ENCODE assay signal across 9 cellular contexts in the genomic region with DNA sequence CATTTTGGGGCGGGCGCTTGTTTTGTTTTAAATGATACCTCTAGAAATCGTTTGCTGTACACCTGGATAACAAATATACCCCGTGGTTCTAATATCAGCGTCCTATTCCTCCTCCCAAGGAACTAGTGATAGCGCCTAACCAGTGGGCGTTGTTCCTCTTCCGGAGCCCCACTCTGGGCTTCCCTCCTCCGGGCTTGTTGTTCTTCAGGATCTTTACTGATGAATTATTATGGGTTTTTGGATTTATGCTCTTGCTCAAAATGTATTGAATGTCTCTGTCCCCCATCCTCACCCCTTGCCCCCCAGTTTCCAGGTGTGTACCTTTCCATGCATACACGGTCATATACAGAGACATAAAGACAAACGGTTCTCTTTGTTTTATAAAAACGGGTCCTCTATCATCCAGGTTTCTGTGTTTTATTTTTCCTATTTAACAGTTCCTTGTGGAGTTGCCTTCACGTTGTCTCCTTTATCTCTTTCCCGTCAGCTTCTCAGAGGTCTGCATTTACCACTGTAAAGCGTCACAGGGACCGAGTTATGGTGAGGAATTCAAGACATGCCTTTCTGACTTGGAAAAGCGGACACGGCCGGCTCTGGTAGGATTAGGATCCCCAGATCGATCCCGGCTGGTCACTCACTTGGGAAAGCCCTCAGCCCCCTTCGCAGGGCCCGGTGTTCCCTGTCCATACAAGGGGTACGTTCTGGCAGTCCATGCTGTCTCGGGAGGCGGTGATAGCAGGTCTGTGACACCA. TPM values are rescaled to one million over a fixed set of nuclear protein-coding genes. Genes with fewer than 3 reads are reported as not detected.
DNase-seq lines count a peak whose midpoint lies in the region; ATAC-seq and TF ChIP-seq lines count a peak whose summit lies in the region.
"Had no signal": no experiment of that assay in that cellular context is flagged by ENCODE, and none has a peak within 500 bp of the region (broad histone marks: within the 10 kb centered on the region; RNA-seq: fewer than 3 reads in every experiment).

No MANE protein-coding gene starts in this region.

- H3K9me3 ChIP-seq in SJSA1 (replicated peaks): no peaks in the 10 kb centered on the region

- H3K4me1 ChIP-seq in SJSA1 (replicated peaks): peaks cover 50% of the 10 kb centered on the region

- peak overlapping the region; percentile 82 for H3K4me3 ChIP-seq in SJSA1
- H3K4me3 ChIP-seq in fibroblast of pulmonary artery (replicated peaks; ENCODE audit: low read depth, low read length): peak overlapping the region; percentile 67

- H3K27me3 ChIP-seq in SJSA1 (replicated peaks): no peaks in the 10 kb centered on the region

- no peak for TF ChIP-seq CTCF in fibroblast of pulmonary artery (IDR thresholded peaks at IDR 0.05; ENCODE audit: low read length, missing control alignments)

- H3K27ac ChIP-seq in SJSA1: 0 out of 2 replicates have a peak overlapping the region, but pooled peaks have one; percentile 57
- H3K27ac ChIP-seq: KMS-11 had no signal

- peaks cover 14% of the 10 kb centered on the region for H3K36me3 ChIP-seq in SJSA1

- peak; percentile 29 for DNase-seq in EH (ENCODE audit: low read depth)
- DNase-seq in SJSA1 (ENCODE audit: low read depth in 1 of 2, low spot score in 2 of 2): no peak
- no peak for DNase-seq in fibroblast of pulmonary artery (ENCODE audit: low read depth)
- peak; percentile 51 for DNase-seq in renal cortical epithelial cell (ENCODE audit: low read depth)
- DNase-seq in HuH-7 (ENCODE audit: low spot score): no peak
- DNase-seq in HCEC 1CT: no peak

- ATAC-seq in HG02970 (IDR thresholded peaks at IDR 0.05; ENCODE audit: low FRiP score, unreplicated experiment) (no peak), GM19467 (IDR thresholded peaks at IDR 0.05; ENCODE audit: unreplicated experiment) (no peak)

RNA-seq across cellular contexts. Expression of a gene that starts 0.7 kb away (rescaled TPM):
- total RNA-seq in SJSA1 (2014; rRNA removed; shearing (Covaris generic)): 34.6 and 79.5 TPM in 2 replicates
- total RNA-seq in renal cortical epithelial cell: 68.9 and 119 TPM in 2 replicates

Comparison
In these comparisons a context has a peak if more than half of its experiments do, and no peak if none do; other contexts are left out.
1. DNase-seq: peak in EH (single experiment) and renal cortical epithelial cell (single experiment); none in SJSA1 (0 of 2), fibroblast of pulmonary artery (single experiment), HuH-7 (single experiment) and HCEC 1CT (single experiment).